In the genomic region with DNA sequence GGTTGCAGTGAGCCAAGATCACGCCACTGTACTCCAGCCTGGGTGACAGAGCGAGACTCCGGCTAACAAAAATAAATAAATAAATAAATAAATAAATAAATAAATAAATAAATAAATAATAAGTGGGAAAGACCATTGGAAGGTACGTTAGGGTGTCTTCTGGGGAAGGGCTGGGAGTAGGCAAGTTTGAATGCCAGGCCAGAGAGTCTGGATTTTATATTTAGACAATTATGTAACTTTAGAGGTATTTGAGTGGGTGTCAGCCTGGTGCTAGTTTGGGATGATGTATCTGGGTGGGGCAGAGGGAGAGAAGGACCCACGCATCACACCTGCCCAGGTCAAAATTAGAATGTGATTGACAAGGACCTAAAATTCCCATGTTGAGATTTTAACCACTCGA, we compare ENCODE assay signal across 12 cellular contexts.
DNase-seq lines count a peak whose midpoint lies in the region; ATAC-seq and TF ChIP-seq lines count a peak whose summit lies in the region.
"Had no signal": no experiment of that assay in that cellular context is flagged by ENCODE, and none has a peak within 500 bp of the region (broad histone marks: within the 10 kb centered on the region; RNA-seq: fewer than 3 reads in every experiment).

No MANE protein-coding gene starts in this region.

- H3K4me3 ChIP-seq in HCT116 (replicated peaks in 1 of 2; ENCODE audit: low read depth in 1 of 2, low read length in 2 of 2) (no peak overlapping the region), skeletal muscle tissue (ENCODE audit: low read length in 3 of 3) (peak overlapping the region; percentile 6 to 43 (median 8))
- H3K4me3 ChIP-seq: colonic mucosa had no signal

- H3K9me3 ChIP-seq in HCT116 (ENCODE audit: control insufficient read depth in 1 of 2, insufficient read depth in 1 of 2, low read depth in 1 of 2, low read length in 2 of 2) (no peaks in the 10 kb centered on the region), skeletal muscle tissue (ENCODE audit: control insufficient read depth in 3 of 3, low read length in 3 of 3) (no peaks in the 10 kb centered on the region)
- H3K9me3 ChIP-seq: colonic mucosa had no signal

- peaks cover 7% of the 10 kb centered on the region for H3K27me3 Mint-ChIP-seq in brain
- H3K27me3 Mint-ChIP-seq: activated naive CD8-positive, alpha-beta T cell treated with anti-CD3 and anti-CD28 coated beads for 36 hours had no signal

- ATAC-seq in HCT116 (no peak), left ventricle myocardium superior (peak; percentile 93), HG03520 (IDR thresholded peaks at IDR 0.05; ENCODE audit: unreplicated experiment) (no peak)

- H3K27me3 ChIP-seq in HCT116 (ENCODE audit: insufficient read depth, low read length), result no peaks in the 10 kb centered on the region
- H3K27me3 ChIP-seq in skeletal muscle tissue (ENCODE audit: control insufficient read depth in 3 of 3, insufficient read depth in 3 of 3, low read length in 3 of 3), result no peaks in the 10 kb centered on the region
- H3K27me3 ChIP-seq: colonic mucosa had no signal

- DNase-seq in HCT116 (ENCODE audit: low read depth, low spot score) (no peak), left ventricle myocardium superior (no peak), T1000 (lab: John Stamatoyannopoulos, UW) (no peak), ACHN (no peak), HuH-7.5 (ENCODE audit: low spot score) (no peak)

- H3K27ac Mint-ChIP-seq in brain, result peak overlapping the region; percentile 8 to 93 (median 90)
- H3K27ac Mint-ChIP-seq: activated CD4-positive, alpha-beta T cell treated with anti-CD3 and anti-CD28 coated beads, Interleukin-2, amount 10 ng/mL, durations not matched to agents 24 days and 14 days; activated naive CD8-positive, alpha-beta T cell treated with anti-CD3 and anti-CD28 coated beads for 36 hours had no signal

- TF ChIP-seq POLR2A in HCT116 (IDR thresholded peaks at IDR 0.05; ENCODE audit: borderline replicate concordance, extremely low read depth, insufficient read depth, insufficient read length), result no peak

- H3K9ac ChIP-seq in HCT116 (ENCODE audit: low read length) (no peak overlapping the region), skeletal muscle tissue (ENCODE audit: low read depth in 1 of 3, low read length in 3 of 3) (no peak overlapping the region)

- H2AFZ ChIP-seq in HCT116 (ENCODE audit: low read depth, low read length, poor library complexity, severe bottlenecking), result no peak overlapping the region

- POLR2A ChIA-PET in HCT116 (lab: Charles Lee), result interaction anchor here (1.0 kb wide), 1 partner anchor 8 kb away, joined by 3 read pairs; no protein-coding TSS in a partner anchor

- TF ChIP-seq RAD21 in HCT116 (IDR thresholded peaks at IDR 0.05; ENCODE audit: low read depth), result no peak

- H3K4me1 ChIP-seq in HCT116 (ENCODE audit: control insufficient read depth in 1 of 2, insufficient read depth in 2 of 2, low read length in 2 of 2) (peaks cover 15 to 16% of the 10 kb centered on the region in 2 experiments), skeletal muscle tissue (ENCODE audit: control insufficient read depth in 3 of 3, insufficient read depth in 3 of 3, low read length in 3 of 3) (peaks cover 9 to 12% (median 10%) of the 10 kb centered on the region in 3 donors)
- H3K4me1 ChIP-seq: colonic mucosa had no signal

- BruUV-seq in HCT116 (replicated peaks; lab: Mats Ljungman, UMichigan), result no TSS peak

- no peaks in the 10 kb centered on the region for H3K36me3 Mint-ChIP-seq in brain
- H3K36me3 Mint-ChIP-seq: activated naive CD8-positive, alpha-beta T cell treated with anti-CD3 and anti-CD28 coated beads for 36 hours; CD4-positive, CD25-positive, alpha-beta regulatory T cell had no signal

- H3K27ac ChIP-seq in HCT116 (ENCODE audit: low read depth, low read length), result no peak overlapping the region
- H3K27ac ChIP-seq in skeletal muscle tissue (ENCODE audit: low read depth, low read length), result peak overlapping the region; percentile 77
- H3K27ac ChIP-seq: colonic mucosa had no signal

- H3K9me2 ChIP-seq in HCT116 (ENCODE audit: insufficient read depth), result no peaks in the 10 kb centered on the region

- H3K36me3 ChIP-seq in HCT116 (ENCODE audit: control insufficient read depth in 1 of 2, insufficient read depth in 2 of 2, low read length in 2 of 2), result no peaks in the 10 kb centered on the region
- no peaks in the 10 kb centered on the region for H3K36me3 ChIP-seq in skeletal muscle tissue (ENCODE audit: control insufficient read depth in 3 of 3, insufficient read depth in 3 of 3, low read length in 3 of 3)
- H3K36me3 ChIP-seq: colonic mucosa had no signal

- peak overlapping the region; percentile 64 for H3K4me2 ChIP-seq in HCT116 (ENCODE audit: low read length)

- no peak overlapping the region for H3K4me3 Mint-ChIP-seq in brain
- H3K4me3 Mint-ChIP-seq: activated CD4-positive, alpha-beta T cell treated with anti-CD3 and anti-CD28 coated beads, Interleukin-2, amount 10 ng/mL, durations not matched to agents 24 days and 14 days; activated naive CD8-positive, alpha-beta T cell treated with anti-CD3 and anti-CD28 coated beads for 36 hours had no signal

- peaks cover 18% of the 10 kb centered on the region for H3K4me1 Mint-ChIP-seq in brain
- H3K4me1 Mint-ChIP-seq: activated CD4-positive, alpha-beta T cell treated with anti-CD3 and anti-CD28 coated beads, Interleukin-2, amount 10 ng/mL, durations not matched to agents 24 days and 14 days had no signal

- RAD21 ChIA-PET in HCT116 (lab: Charles Lee; ENCODE audit: low non-redundant PET in 1 of 2, low total read pairs in 2 of 2, uncharacterized antibody in 2 of 2, unreplicated experiment in 2 of 2), result interaction anchor here (0.8 to 1.0 kb wide), 3 partner anchors 72 to 107 kb away, joined by 3 to 5 read pairs (median 3); no protein-coding TSS in a partner anchor

- H3K79me2 ChIP-seq in HCT116 (ENCODE audit: insufficient read depth, low read length), result no peaks in the 10 kb centered on the region

- no peaks in the 10 kb centered on the region for H4K20me1 ChIP-seq in HCT116 (ENCODE audit: insufficient read depth)

- CTCF ChIA-PET in HCT116 (lab: Charles Lee), result interaction anchor here (0.6 to 1.2 kb wide), 15 partner anchors 8 to 487 kb away, joined by 3 to 50 read pairs (median 5); a partner anchor contains a TSS

- H3K9me3 Mint-ChIP-seq in brain, result peaks cover 0 to 7% (median 2%) of the 10 kb centered on the region in 5 experiments
- H3K9me3 Mint-ChIP-seq: activated CD4-positive, alpha-beta T cell treated with anti-CD3 and anti-CD28 coated beads, Interleukin-2, amount 10 ng/mL, durations not matched to agents 24 days and 14 days; CD4-positive, CD25-positive, alpha-beta regulatory T cell had no signal

- intact Hi-C loops in HCT116 (cut with micrococcal nuclease), result no loop called here
- intact Hi-C loops in left ventricle myocardium superior (cut with micrococcal nuclease), result no loop called here

- TF ChIP-seq CTCF in HCT116 (IDR thresholded peaks at IDR 0.05 in 2 of 3, conservative IDR thresholded peaks at IDR 0.05 in 1 of 3; ENCODE audit: borderline replicate concordance in 1 of 3, insufficient read depth in 1 of 3, low read depth in 2 of 3, low read length in 2 of 3) (no peak), brain (conservative IDR thresholded peaks at IDR 0.05) (no peak)

- in situ Hi-C loops in ACHN (cut with HindIII; ENCODE audit: low pct_ligation_motif_present, low pct_unique_long_range_greater_than_20kb, low sequenced_read_pairs), result no loop called here

TF ChIP-seq in HCT116, 20 proteins besides CTCF, POLR2A, EP300 and RAD21:
- no peak for TF ChIP-seq ZNF274 (IDR thresholded peaks at IDR 0.05; ENCODE audit: low read depth, low read length)
- no peak for TF ChIP-seq SIN3A (IDR thresholded peaks at IDR 0.05; ENCODE audit: low read depth)
- no peak for TF ChIP-seq EZH2phosphoT487 (IDR thresholded peaks at IDR 0.05; ENCODE audit: borderline replicate concordance)

Comparison
In these comparisons a context has a peak if more than half of its experiments do, and no peak if none do; other contexts are left out.
1. H3K4me3 ChIP-seq: peak in skeletal muscle tissue (3 of 3); none in HCT116 (0 of 2).